Comparison of ENCODE assay signal across 10 cellular contexts in genomic region chr4:86033171-86033570, GRCh38.
DNase-seq lines count a peak whose midpoint lies in the region; ATAC-seq and TF ChIP-seq lines count a peak whose summit lies in the region.
"Had no signal": no experiment of that assay in that cellular context is flagged by ENCODE, and none has a peak within 500 bp of the region (broad histone marks: within the 10 kb centered on the region; RNA-seq: fewer than 3 reads in every experiment).

No MANE protein-coding gene starts in this region.

- no peaks in the 10 kb centered on the region for H3K27me3 ChIP-seq in right atrium auricular region
- H3K27me3 ChIP-seq in stomach, result no peaks in the 10 kb centered on the region

- H3K36me3 ChIP-seq in right atrium auricular region (no peaks in the 10 kb centered on the region), stomach (no peaks in the 10 kb centered on the region)

- H3K4me3 ChIP-seq in astrocyte of the cerebellum (ENCODE audit: low read depth, low read length), result no peak overlapping the region
- H3K4me3 ChIP-seq in right atrium auricular region, result peak overlapping the region in 1 of 2 donors; percentile 7
- no peak overlapping the region for H3K4me3 ChIP-seq in stomach

- peak; percentile 27 for TF ChIP-seq CTCF in astrocyte of the cerebellum (IDR thresholded peaks at IDR 0.05; ENCODE audit: low read depth, low read length, missing control alignments)
- TF ChIP-seq CTCF in right atrium auricular region (IDR thresholded peaks at IDR 0.05), result no peak
- TF ChIP-seq CTCF in stomach (IDR thresholded peaks at IDR 0.05), result no peak

- no peaks in the 10 kb centered on the region for H3K4me1 Mint-ChIP-seq in stimulated activated naive CD8-positive, alpha-beta T cell treated with anti-CD3 and anti-CD28 coated beads, Interleukin-15, amount 100 ng/mL, for 72 hours

- H3K27me3 Mint-ChIP-seq in stimulated activated naive CD8-positive, alpha-beta T cell treated with anti-CD3 and anti-CD28 coated beads, Interleukin-15, amount 100 ng/mL, for 72 hours, result peaks cover 11% of the 10 kb centered on the region

- no peak overlapping the region for H3K27ac Mint-ChIP-seq in stimulated activated naive CD8-positive, alpha-beta T cell treated with anti-CD3 and anti-CD28 coated beads, Interleukin-15, amount 100 ng/mL, for 72 hours

- H3K27ac ChIP-seq in right atrium auricular region (peak overlapping the region; percentile 81 to 88), stomach (peak overlapping the region in 4 of 5 donors; percentile 49 to 70 (median 59))

- in situ Hi-C loops in astrocyte of the cerebellum (cut with HindIII; ENCODE audit: low sequenced_read_pairs), result no loop called here

- H3K4me3 Mint-ChIP-seq in stimulated activated naive CD8-positive, alpha-beta T cell treated with anti-CD3 and anti-CD28 coated beads, Interleukin-15, amount 100 ng/mL, for 72 hours, result no peak overlapping the region

- no peak for TF ChIP-seq EP300 in stomach (IDR thresholded peaks at IDR 0.05)

- intact Hi-C loops in stomach (cut with DNase I; ENCODE audit: low total_unique reads), result no loop called here

- no peak for TF ChIP-seq POLR2A in stomach (IDR thresholded peaks at IDR 0.05)

- H3K9me3 ChIP-seq in right atrium auricular region (no peaks in the 10 kb centered on the region), stomach (no peaks in the 10 kb centered on the region)

- H3K9me3 Mint-ChIP-seq in stimulated activated naive CD8-positive, alpha-beta T cell treated with anti-CD3 and anti-CD28 coated beads, Interleukin-15, amount 100 ng/mL, for 72 hours, result no peaks in the 10 kb centered on the region

- ATAC-seq in activated CD4-positive, CD25-positive, alpha-beta regulatory T cell treated with anti-CD3 and anti-CD28 coated beads, Interleukin-2, amount 50 U/mL, for 24 hours, result no peak
- ATAC-seq in HG02885 (IDR thresholded peaks at IDR 0.05; ENCODE audit: poor library complexity, unreplicated experiment) (no peak), HG03095 (IDR thresholded peaks at IDR 0.05; ENCODE audit: unreplicated experiment) (no peak)
- no peak for ATAC-seq in stimulated activated naive CD8-positive, alpha-beta T cell treated with anti-CD3 and anti-CD28 coated beads, Interleukin-15, amount 100 ng/mL, for 72 hours

- DNase-seq in HCEC 1CT, result peak; percentile 14
- DNase-seq in astrocyte of the cerebellum (ENCODE audit: low read depth), result peak; percentile 99
- DNase-seq in right atrium auricular region (ENCODE audit: low spot score), result peak; percentile 72
- peak; percentile 33 for DNase-seq in stomach
- DNase-seq in stimulated activated naive CD8-positive, alpha-beta T cell treated with anti-CD3 and anti-CD28 coated beads, Interleukin-15, amount 100 ng/mL, for 72 hours, result no peak
- DNase-seq: activated T-cell treated with anti-CD3 and anti-CD28 coated beads for 4 hours, NCI-H524 treated with DMSO at 0.1 percent for 48 hours had no signal

- WGBS in stomach, 5 donors, result 16 to 41% (median 22%) methylated on average over 4 of the region's 4 CpGs

- peaks cover 0 to 33% of the 10 kb centered on the region in 2 donors for H3K4me1 ChIP-seq in right atrium auricular region
- H3K4me1 ChIP-seq in stomach, result peaks cover 7 to 22% (median 17%) of the 10 kb centered on the region in 4 donors

Comparison
In these comparisons a context has a peak if more than half of its experiments do, and no peak if none do; other contexts are left out.
1. DNase-seq: peak in HCEC 1CT (single experiment), astrocyte of the cerebellum (single experiment), right atrium auricular region (single experiment) and stomach (single experiment); none in stimulated activated naive CD8-positive, alpha-beta T cell treated with anti-CD3 and anti-CD28 coated beads, Interleukin-15, amount 100 ng/mL, for 72 hours (0 of 2).